ENCODE assay signal across 1 cellular context in genomic region chr12:5317556-5317955, GRCh38.
TF ChIP-seq lines count a peak whose summit lies in the region.

No MANE protein-coding gene starts in this region.

TF ChIP-seq in WTC11, 78 proteins besides CTCF, POLR2A, EP300 and RAD21 (continued from another document):
- TF ChIP-seq ZNF532 (CRISPR knock-in tag; IDR thresholded peaks at IDR 0.05; ENCODE audit: borderline replicate concordance) = no peak
- no peak for TF ChIP-seq NFYB (CRISPR knock-in tag; conservative IDR thresholded peaks at IDR 0.05; ENCODE audit: low read depth)
TF ChIP-seq in WTC11: peak in this region for 0.
